8 cellular contexts compared by ENCODE assay signal in the genomic region with DNA sequence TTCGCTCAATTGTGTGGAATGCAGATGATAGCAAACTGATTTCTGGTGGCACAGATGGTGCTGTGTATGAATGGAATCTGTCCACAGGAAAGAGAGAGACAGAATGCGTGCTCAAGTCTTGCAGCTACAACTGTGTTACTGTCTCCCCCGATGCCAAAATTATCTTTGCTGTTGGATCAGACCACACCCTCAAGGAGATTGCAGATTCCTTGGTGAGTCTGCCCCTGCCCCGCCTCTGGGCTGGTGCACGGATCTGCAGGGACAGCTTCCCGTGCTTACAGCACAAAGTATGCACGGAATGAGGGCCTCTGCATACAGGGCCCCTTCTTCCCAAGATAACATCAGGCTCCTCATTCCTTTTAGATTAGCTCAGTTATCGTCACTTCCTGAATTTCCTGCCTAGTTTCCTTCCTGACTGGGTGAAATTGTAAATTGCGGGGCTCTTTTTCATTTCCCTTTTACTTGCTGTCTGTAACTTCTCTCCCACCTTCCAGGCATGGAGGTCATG. TPM values are rescaled to one million over a fixed set of nuclear protein-coding genes. Genes with fewer than 3 reads are reported as not detected.
DNase-seq lines count a peak whose midpoint lies in the region; ATAC-seq and TF ChIP-seq lines count a peak whose summit lies in the region.

No MANE protein-coding gene starts in this region.

- H3K4me1 ChIP-seq in left lung = peaks cover 8 to 17% of the 10 kb centered on the region in 2 donors

- no peak overlapping the region for H3K4me3 ChIP-seq in left lung

- no peaks in the 10 kb centered on the region for H3K36me3 ChIP-seq in left lung

- H3K27me3 ChIP-seq in left lung = no peaks in the 10 kb centered on the region

- intact Hi-C loops in left lung (cut with DNase I) = no loop called here

- DNase-seq in ACHN (peak; percentile 94), Kasumi-1 (lab: John Stamatoyannopoulos, UW) (peak; percentile 50 to 60), cerebellar cortex (ENCODE audit: low spot score) (peak; percentile 80), left lung (peak; percentile 44 to 78), AML-193 (lab: John Stamatoyannopoulos, UW) (no peak), NCI-H1930 (lab: John Stamatoyannopoulos, UW) (no peak), DMS153 (lab: John Stamatoyannopoulos, UW) (no peak)
- no peak for DNase-seq in activated CD4-positive, alpha-beta T cell treated with anti-CD3 and anti-CD28 coated beads, Interleukin-2, amount 50 U/mL, for 1 hour

- H3K9me3 ChIP-seq in left lung = no peaks in the 10 kb centered on the region

- in situ Hi-C loops in ACHN (cut with HindIII; ENCODE audit: low pct_ligation_motif_present, low pct_unique_long_range_greater_than_20kb, low sequenced_read_pairs) = no loop called here

- peak; percentile 91 for ATAC-seq in left lung

- no peak for TF ChIP-seq CTCF in left lung (IDR thresholded peaks at IDR 0.05)

- peak overlapping the region; percentile 46 to 71 for H3K27ac ChIP-seq in left lung

RNA-seq across cellular contexts. Expression of gene CFAP57, which starts 34.6 kb away (rescaled TPM):
- total RNA-seq in left lung = 1 to 10 TPM in 1 of 2 donors, under 1 TPM in 1; 0.73 to 2.4 TPM

RNA-seq across cellular contexts. Expression of gene EBNA1BP2, which starts 34.7 kb away (rescaled TPM):
- 10 to 100 TPM; 32.1 to 55.1 TPM for total RNA-seq in left lung

Comparison
In these comparisons a context has a peak if more than half of its experiments do, and no peak if none do; other contexts are left out.
1. DNase-seq: peak in ACHN (single experiment), Kasumi-1 (2 of 2), cerebellar cortex (single experiment) and left lung (2 of 2); none in AML-193 (0 of 2), NCI-H1930 (0 of 2), activated CD4-positive, alpha-beta T cell treated with anti-CD3 and anti-CD28 coated beads, Interleukin-2, amount 50 U/mL, for 1 hour (single experiment) and DMS153 (single experiment).